In the genomic region with DNA sequence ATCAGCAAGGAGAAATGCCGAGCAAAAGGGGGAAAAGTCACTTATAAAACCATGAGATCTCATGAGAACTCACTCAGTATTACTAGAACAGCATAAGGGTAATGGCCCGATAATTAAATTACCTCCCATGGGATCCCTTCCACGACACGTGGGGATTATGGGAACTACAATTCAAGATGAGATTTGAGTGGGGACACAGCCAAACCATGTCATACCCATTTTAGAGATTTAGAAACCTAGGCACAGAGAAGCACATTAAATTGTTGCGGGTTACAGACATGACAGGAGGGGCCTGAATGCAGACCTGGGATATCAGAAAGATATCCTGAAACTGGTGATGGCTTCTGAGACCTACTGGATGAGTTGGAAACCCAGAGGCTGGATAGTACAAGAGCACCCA, we compare ENCODE assay signal across 16 cellular contexts. TPM values are rescaled to one million over a fixed set of nuclear protein-coding genes. Genes with fewer than 3 reads are reported as not detected.
DNase-seq lines count a peak whose midpoint lies in the region; ATAC-seq and TF ChIP-seq lines count a peak whose summit lies in the region.
"Had no signal": no experiment of that assay in that cellular context is flagged by ENCODE, and none has a peak within 500 bp of the region (broad histone marks: within the 10 kb centered on the region; RNA-seq: fewer than 3 reads in every experiment).

No MANE protein-coding gene starts in this region.

- TF ChIP-seq RAD21 in HCT116 (IDR thresholded peaks at IDR 0.05; ENCODE audit: low read depth): no peak

- H3K4me1 ChIP-seq in ACC112 (ENCODE audit: control insufficient read depth, insufficient read depth, low read length, unreplicated experiment) (peaks cover 71% of the 10 kb centered on the region), HCT116 (ENCODE audit: control insufficient read depth in 1 of 2, insufficient read depth in 2 of 2, low read length in 2 of 2) (peaks cover 14 to 30% of the 10 kb centered on the region in 2 experiments), osteoblast (ENCODE audit: insufficient read depth, low read length) (peaks cover 71% of the 10 kb centered on the region), neural progenitor cell (peaks cover 7% of the 10 kb centered on the region)

- H3K27me3 ChIP-seq in ACC112 (ENCODE audit: insufficient read depth, low read length) (no peaks in the 10 kb centered on the region), HCT116 (ENCODE audit: insufficient read depth, low read length) (no peaks in the 10 kb centered on the region), osteoblast (ENCODE audit: insufficient read depth, low read length) (no peaks in the 10 kb centered on the region), neural progenitor cell (no peaks in the 10 kb centered on the region)

- H3K27ac Mint-ChIP-seq in chondrocyte (ENCODE audit: unreplicated experiment): peak overlapping the region; percentile 89
- no peak overlapping the region for H3K27ac Mint-ChIP-seq in neural progenitor cell
- no peak overlapping the region for H3K27ac Mint-ChIP-seq in activated CD4-positive, alpha-beta T cell treated with anti-CD3 and anti-CD28 coated beads, Interleukin-2, amount 10 ng/mL, durations not matched to agents 7 days and 5 days
- H3K27ac Mint-ChIP-seq: activated naive CD8-positive, alpha-beta T cell treated with anti-CD3 and anti-CD28 coated beads, Interleukin-2, amount 50 U/mL, for 24 hours had no signal

- H3K4me1 Mint-ChIP-seq in chondrocyte (ENCODE audit: low read depth) (peaks cover 85% of the 10 kb centered on the region), neural progenitor cell (peaks cover 4% of the 10 kb centered on the region)
- peaks cover 9% of the 10 kb centered on the region for H3K4me1 Mint-ChIP-seq in activated CD4-positive, alpha-beta T cell treated with anti-CD3 and anti-CD28 coated beads, Interleukin-2, amount 10 ng/mL, durations not matched to agents 7 days and 5 days

- TF ChIP-seq CTCF in HCT116 (IDR thresholded peaks at IDR 0.05 in 2 of 3, conservative IDR thresholded peaks at IDR 0.05 in 1 of 3; ENCODE audit: borderline replicate concordance in 1 of 3, insufficient read depth in 1 of 3, low read depth in 2 of 3, low read length in 2 of 3): no peak
- no peak for TF ChIP-seq CTCF in chondrocyte (IDR thresholded peaks at IDR 0.05)
- no peak for TF ChIP-seq CTCF in osteoblast (IDR thresholded peaks at IDR 0.05; ENCODE audit: extremely low read depth, low read depth, low read length)
- no peak for TF ChIP-seq CTCF in neural progenitor cell (IDR thresholded peaks at IDR 0.05)

- H3K4me3 Mint-ChIP-seq in chondrocyte (ENCODE audit: unreplicated experiment) (no peak overlapping the region), neural progenitor cell (no peak overlapping the region)
- no peak overlapping the region for H3K4me3 Mint-ChIP-seq in activated CD4-positive, alpha-beta T cell treated with anti-CD3 and anti-CD28 coated beads, Interleukin-2, amount 10 ng/mL, durations not matched to agents 7 days and 5 days
- H3K4me3 Mint-ChIP-seq: activated naive CD8-positive, alpha-beta T cell treated with anti-CD3 and anti-CD28 coated beads, Interleukin-2, amount 50 U/mL, for 24 hours; activated T-cell treated with anti-CD3 and anti-CD28 coated beads, Interleukin-2, amount 50 U/mL, for 4 hours had no signal

- no peak overlapping the region for H2AFZ ChIP-seq in ACC112 (ENCODE audit: low read length, unreplicated experiment)
- H2AFZ ChIP-seq in HCT116 (ENCODE audit: low read depth, low read length, poor library complexity, severe bottlenecking): no peak overlapping the region
- H2AFZ ChIP-seq in osteoblast (ENCODE audit: low read length): no peak overlapping the region
- H2AFZ ChIP-seq in neural progenitor cell (replicated peaks): no peak overlapping the region

- H3K79me2 ChIP-seq in ACC112 (ENCODE audit: control insufficient read depth, insufficient read depth, low read length, unreplicated experiment) (peaks cover 94% of the 10 kb centered on the region), HCT116 (ENCODE audit: insufficient read depth, low read length) (peaks cover 83% of the 10 kb centered on the region), osteoblast (ENCODE audit: insufficient read depth, low read length) (peaks cover 85% of the 10 kb centered on the region), neural progenitor cell (ENCODE audit: low read depth) (peaks cover 100% of the 10 kb centered on the region)

- no peaks in the 10 kb centered on the region for H3K36me3 ChIP-seq in ACC112 (ENCODE audit: insufficient read depth, low read length)
- H3K36me3 ChIP-seq in HCT116 (ENCODE audit: control insufficient read depth in 1 of 2, insufficient read depth in 2 of 2, low read length in 2 of 2): no peaks in the 10 kb centered on the region
- no peaks in the 10 kb centered on the region for H3K36me3 ChIP-seq in osteoblast (ENCODE audit: insufficient read depth, low read length)
- H3K36me3 ChIP-seq in neural progenitor cell: no peaks in the 10 kb centered on the region

- RAD21 ChIA-PET in HCT116 (lab: Charles Lee; ENCODE audit: low non-redundant PET in 1 of 2, low total read pairs in 2 of 2, uncharacterized antibody in 2 of 2, unreplicated experiment in 2 of 2): no interaction called here

- no peak for DNase-seq in HCT116 (ENCODE audit: low read depth, low spot score)
- no peak for DNase-seq in chondrocyte (ENCODE audit: low spot score)
- DNase-seq in osteoblast (ENCODE audit: insufficient read length, low spot score, missing footprints): no peak
- DNase-seq in neural progenitor cell (ENCODE audit: low spot score): no peak
- no peak for DNase-seq in activated gamma-delta T cell treated with Interleukin-2 at 50 U/mL for 16 hours
- DNase-seq in GM19238 (ENCODE audit: insufficient read length, low spot score): no peak
- no peak for DNase-seq in activated CD4-positive, alpha-beta T cell treated with anti-CD3 and anti-CD28 coated beads, Interleukin-2, amount 10 ng/mL, durations not matched to agents 7 days and 5 days
- DNase-seq: activated CD4-positive, alpha-beta T cell treated with anti-CD3 and anti-CD28 coated beads for 48 hours; activated naive CD8-positive, alpha-beta T cell treated with anti-CD3 and anti-CD28 coated beads, Interleukin-2, amount 50 U/mL, for 24 hours; activated T-cell treated with anti-CD3 and anti-CD28 coated beads, Interleukin-2, amount 50 U/mL, for 4 hours; caudate nucleus; GDM1; naive thymus-derived CD8-positive, alpha-beta T cell; NCI-H1092 treated with DMSO at 0.1 percent for 48 hours; SIG-M5 had no signal

- H3K4me3 ChIP-seq in ACC112 (ENCODE audit: low read depth, low read length): no peak overlapping the region
- H3K4me3 ChIP-seq in HCT116 (replicated peaks in 1 of 2; ENCODE audit: low read depth in 1 of 2, low read length in 2 of 2): no peak overlapping the region
- H3K4me3 ChIP-seq in osteoblast (ENCODE audit: insufficient read depth, low read length): no peak overlapping the region
- no peak overlapping the region for H3K4me3 ChIP-seq in neural progenitor cell

- POLR2A ChIA-PET in HCT116 (lab: Charles Lee): no interaction called here
- POLR2A ChIA-PET in activated CD4-positive, alpha-beta T cell treated with anti-CD3 and anti-CD28 coated beads, Interleukin-2, amount 10 ng/mL, durations not matched to agents 7 days and 5 days (lab: Charles Lee): no interaction called here

- H3K27me3 Mint-ChIP-seq in chondrocyte (ENCODE audit: low read depth) (no peaks in the 10 kb centered on the region), neural progenitor cell (ENCODE audit: insufficient read depth, low read depth) (peaks cover 4% of the 10 kb centered on the region)
- H3K27me3 Mint-ChIP-seq in activated CD4-positive, alpha-beta T cell treated with anti-CD3 and anti-CD28 coated beads, Interleukin-2, amount 10 ng/mL, durations not matched to agents 7 days and 5 days: no peaks in the 10 kb centered on the region
- H3K27me3 Mint-ChIP-seq: activated naive CD8-positive, alpha-beta T cell treated with anti-CD3 and anti-CD28 coated beads, Interleukin-2, amount 50 U/mL, for 24 hours; naive thymus-derived CD8-positive, alpha-beta T cell had no signal

- H3K9me3 ChIP-seq in HCT116 (ENCODE audit: control insufficient read depth in 1 of 2, insufficient read depth in 1 of 2, low read depth in 1 of 2, low read length in 2 of 2): no peaks in the 10 kb centered on the region
- no peaks in the 10 kb centered on the region for H3K9me3 ChIP-seq in osteoblast (ENCODE audit: low read depth, low read length)
- H3K9me3 ChIP-seq in neural progenitor cell (ENCODE audit: low read depth): no peaks in the 10 kb centered on the region

- H3K9me3 Mint-ChIP-seq in chondrocyte (ENCODE audit: low read depth) (no peaks in the 10 kb centered on the region), neural progenitor cell (peaks cover 4% of the 10 kb centered on the region)
- H3K9me3 Mint-ChIP-seq in activated CD4-positive, alpha-beta T cell treated with anti-CD3 and anti-CD28 coated beads, Interleukin-2, amount 10 ng/mL, durations not matched to agents 7 days and 5 days: no peaks in the 10 kb centered on the region
- H3K9me3 Mint-ChIP-seq: activated naive CD8-positive, alpha-beta T cell treated with anti-CD3 and anti-CD28 coated beads, Interleukin-2, amount 50 U/mL, for 24 hours; activated T-cell treated with anti-CD3 and anti-CD28 coated beads, Interleukin-2, amount 50 U/mL, for 4 hours; naive thymus-derived CD8-positive, alpha-beta T cell had no signal

- H3F3A ChIP-seq in neural progenitor cell (ENCODE audit: low read depth): no peaks in the 10 kb centered on the region

- H4K20me1 ChIP-seq in HCT116 (ENCODE audit: insufficient read depth): no peaks in the 10 kb centered on the region
- H4K20me1 ChIP-seq in osteoblast (ENCODE audit: insufficient read depth, low read length): peaks cover 33% of the 10 kb centered on the region
- peaks cover 73% of the 10 kb centered on the region for H4K20me1 ChIP-seq in neural progenitor cell (ENCODE audit: low read depth)

- CTCF ChIA-PET in HCT116 (lab: Charles Lee): no interaction called here
- CTCF ChIA-PET in activated CD4-positive, alpha-beta T cell treated with anti-CD3 and anti-CD28 coated beads, Interleukin-2, amount 10 ng/mL, durations not matched to agents 7 days and 5 days (lab: Charles Lee): no interaction called here

- H3K9me2 ChIP-seq in HCT116 (ENCODE audit: insufficient read depth): no peaks in the 10 kb centered on the region

- BruUV-seq in HCT116 (replicated peaks; lab: Mats Ljungman, UMichigan): no TSS peak

- H3K27ac ChIP-seq in ACC112 (ENCODE audit: low read depth, low read length): peak overlapping the region; percentile 91
- no peak overlapping the region for H3K27ac ChIP-seq in HCT116 (ENCODE audit: low read depth, low read length)
- peak overlapping the region; percentile 94 for H3K27ac ChIP-seq in osteoblast (ENCODE audit: low read depth, low read length)
- no peak overlapping the region for H3K27ac ChIP-seq in neural progenitor cell

- H3K36me3 Mint-ChIP-seq in chondrocyte (ENCODE audit: low read depth): no peaks in the 10 kb centered on the region
- peaks cover 19% of the 10 kb centered on the region for H3K36me3 Mint-ChIP-seq in neural progenitor cell
- peaks cover 3% of the 10 kb centered on the region for H3K36me3 Mint-ChIP-seq in activated CD4-positive, alpha-beta T cell treated with anti-CD3 and anti-CD28 coated beads, Interleukin-2, amount 10 ng/mL, durations not matched to agents 7 days and 5 days (ENCODE audit: low read depth)

- intact Hi-C loops in HCT116 (cut with micrococcal nuclease): no loop called here

- ATAC-seq in HCT116: no peak
- ATAC-seq: naive thymus-derived CD8-positive, alpha-beta T cell had no signal

- 0 out of 2 replicates have a peak overlapping the region, but pooled peaks have one; percentile 13 for H3K9ac ChIP-seq in HCT116 (ENCODE audit: low read length)
- no peak overlapping the region for H3K9ac ChIP-seq in neural progenitor cell

- TF ChIP-seq POLR2A in HCT116 (IDR thresholded peaks at IDR 0.05; ENCODE audit: borderline replicate concordance, extremely low read depth, insufficient read depth, insufficient read length): no peak

- H3K4me2 ChIP-seq in HCT116 (ENCODE audit: low read length) (peak overlapping the region; percentile 51), osteoblast (ENCODE audit: insufficient read depth, low read length) (no peak overlapping the region), neural progenitor cell (no peak overlapping the region)

RNA-seq across cellular contexts. Expression of a gene that starts 20.1 kb away (rescaled TPM):
- total RNA-seq in HCT116 (2021; ENCODE audit: unreplicated experiment): 45.5 TPM
- 22.2 TPM in 2 replicates for polyA plus RNA-seq in HCT116 (2012)
- total RNA-seq in chondrocyte: 74.7 to 85.4 TPM (median 75.2 TPM) in 3 replicates
- 34.7 and 40.1 TPM in 2 replicates for total RNA-seq in osteoblast
- total RNA-seq in neural progenitor cell (ENCODE audit: low replicate concordance): 33.1 and 53.9 TPM in 2 replicates
- total RNA-seq in activated CD4-positive, alpha-beta T cell treated with anti-CD3 and anti-CD28 coated beads, Interleukin-2, amount 10 ng/mL, durations not matched to agents 7 days and 5 days: 10 to 100 TPM; 72.4 to 73.2 TPM

Comparison
In these comparisons a context has a peak if more than half of its experiments do, and no peak if none do; other contexts are left out.
1. H3K27ac ChIP-seq: peak in ACC112 (single experiment) and osteoblast (single experiment); none in HCT116 (single experiment) and neural progenitor cell (single experiment).